ENCODE assay signal across 1 cellular context in the genomic region with DNA sequence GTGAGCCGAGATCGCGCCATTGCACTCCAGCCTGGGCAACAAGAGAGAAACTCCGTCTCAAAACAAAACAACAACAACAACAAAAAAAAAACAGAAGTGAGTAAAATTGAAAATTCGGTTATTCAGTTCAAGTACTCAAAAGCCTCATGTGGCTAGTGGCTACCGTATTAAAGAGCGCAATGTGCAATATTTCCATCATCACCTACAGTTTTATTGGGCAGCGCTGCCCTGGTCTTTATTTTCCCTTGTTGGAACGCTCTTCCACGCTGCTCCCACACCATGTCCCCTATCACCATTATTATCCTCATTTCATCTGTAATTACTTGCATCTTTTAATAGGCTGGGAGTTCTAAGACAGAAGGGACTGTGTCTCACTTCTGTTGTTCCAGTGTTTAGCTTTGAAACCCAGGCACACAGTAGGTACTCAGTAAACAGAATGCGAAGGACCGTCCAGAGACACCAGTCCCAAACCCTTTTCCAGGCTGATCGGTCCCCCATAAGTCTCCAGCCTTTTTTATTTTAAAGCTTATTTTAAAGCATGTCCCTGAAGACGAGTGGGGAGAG.
TF ChIP-seq lines count a peak whose summit lies in the region.

No MANE protein-coding gene starts in this region.

TF ChIP-seq in GM12878, 131 proteins besides CTCF, POLR2A, EP300 and RAD21:
- TF ChIP-seq, protein P1, sequence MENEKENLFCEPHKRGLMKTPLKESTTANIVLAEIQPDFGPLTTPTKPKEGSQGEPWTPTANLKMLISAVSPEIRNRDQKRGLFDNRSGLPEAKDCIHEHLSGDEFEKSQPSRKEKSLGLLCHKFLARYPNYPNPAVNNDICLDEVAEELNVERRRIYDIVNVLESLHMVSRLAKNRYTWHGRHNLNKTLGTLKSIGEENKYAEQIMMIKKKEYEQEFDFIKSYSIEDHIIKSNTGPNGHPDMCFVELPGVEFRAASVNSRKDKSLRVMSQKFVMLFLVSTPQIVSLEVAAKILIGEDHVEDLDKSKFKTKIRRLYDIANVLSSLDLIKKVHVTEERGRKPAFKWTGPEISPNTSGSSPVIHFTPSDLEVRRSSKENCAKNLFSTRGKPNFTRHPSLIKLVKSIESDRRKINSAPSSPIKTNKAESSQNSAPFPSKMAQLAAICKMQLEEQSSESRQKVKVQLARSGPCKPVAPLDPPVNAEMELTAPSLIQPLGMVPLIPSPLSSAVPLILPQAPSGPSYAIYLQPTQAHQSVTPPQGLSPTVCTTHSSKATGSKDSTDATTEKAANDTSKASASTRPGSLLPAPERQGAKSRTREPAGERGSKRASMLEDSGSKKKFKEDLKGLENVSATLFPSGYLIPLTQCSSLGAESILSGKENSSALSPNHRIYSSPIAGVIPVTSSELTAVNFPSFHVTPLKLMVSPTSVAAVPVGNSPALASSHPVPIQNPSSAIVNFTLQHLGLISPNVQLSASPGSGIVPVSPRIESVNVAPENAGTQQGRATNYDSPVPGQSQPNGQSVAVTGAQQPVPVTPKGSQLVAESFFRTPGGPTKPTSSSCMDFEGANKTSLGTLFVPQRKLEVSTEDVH (IDR thresholded peaks at IDR 0.05; ENCODE audit: low read depth, partially characterized antibody) = no peak
- TF ChIP-seq, protein P2, sequence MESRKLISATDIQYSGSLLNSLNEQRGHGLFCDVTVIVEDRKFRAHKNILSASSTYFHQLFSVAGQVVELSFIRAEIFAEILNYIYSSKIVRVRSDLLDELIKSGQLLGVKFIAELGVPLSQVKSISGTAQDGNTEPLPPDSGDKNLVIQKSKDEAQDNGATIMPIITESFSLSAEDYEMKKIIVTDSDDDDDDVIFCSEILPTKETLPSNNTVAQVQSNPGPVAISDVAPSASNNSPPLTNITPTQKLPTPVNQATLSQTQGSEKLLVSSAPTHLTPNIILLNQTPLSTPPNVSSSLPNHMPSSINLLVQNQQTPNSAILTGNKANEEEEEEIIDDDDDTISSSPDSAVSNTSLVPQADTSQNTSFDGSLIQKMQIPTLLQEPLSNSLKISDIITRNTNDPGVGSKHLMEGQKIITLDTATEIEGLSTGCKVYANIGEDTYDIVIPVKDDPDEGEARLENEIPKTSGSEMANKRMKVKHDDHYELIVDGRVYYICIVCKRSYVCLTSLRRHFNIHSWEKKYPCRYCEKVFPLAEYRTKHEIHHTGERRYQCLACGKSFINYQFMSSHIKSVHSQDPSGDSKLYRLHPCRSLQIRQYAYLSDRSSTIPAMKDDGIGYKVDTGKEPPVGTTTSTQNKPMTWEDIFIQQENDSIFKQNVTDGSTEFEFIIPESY (IDR thresholded peaks at IDR 0.05) = no peak
- TF ChIP-seq ZSCAN29 (IDR thresholded peaks at IDR 0.05) (no peak), PAX5 (IDR thresholded peaks at IDR 0.05; ENCODE audit: borderline replicate concordance, low read depth, low read length) (no peak), TAF1 (IDR thresholded peaks at IDR 0.05; ENCODE audit: borderline replicate concordance, low read depth, low read length) (no peak), SPI1 (IDR thresholded peaks at IDR 0.05; ENCODE audit: borderline replicate concordance, insufficient read depth, low read depth, low read length) (peak; percentile 55), RUNX3 (IDR thresholded peaks at IDR 0.05; ENCODE audit: low read length) (0 out of 2 replicates have a peak, but pooled peaks have one; percentile 4), DPF2 (IDR thresholded peaks at IDR 0.05) (peak; percentile 68; the same call in 1 of the 2 replicates), SMC3 (IDR thresholded peaks at IDR 0.05; ENCODE audit: borderline replicate concordance, low read length) (no peak), NFYA (IDR thresholded peaks at IDR 0.05; ENCODE audit: borderline replicate concordance, low read depth, low read length) (no peak), ZNF217 (IDR thresholded peaks at IDR 0.05) (no peak), KDM1A (IDR thresholded peaks at IDR 0.05; ENCODE audit: borderline replicate concordance) (no peak)
- TF ChIP-seq, protein P3, sequence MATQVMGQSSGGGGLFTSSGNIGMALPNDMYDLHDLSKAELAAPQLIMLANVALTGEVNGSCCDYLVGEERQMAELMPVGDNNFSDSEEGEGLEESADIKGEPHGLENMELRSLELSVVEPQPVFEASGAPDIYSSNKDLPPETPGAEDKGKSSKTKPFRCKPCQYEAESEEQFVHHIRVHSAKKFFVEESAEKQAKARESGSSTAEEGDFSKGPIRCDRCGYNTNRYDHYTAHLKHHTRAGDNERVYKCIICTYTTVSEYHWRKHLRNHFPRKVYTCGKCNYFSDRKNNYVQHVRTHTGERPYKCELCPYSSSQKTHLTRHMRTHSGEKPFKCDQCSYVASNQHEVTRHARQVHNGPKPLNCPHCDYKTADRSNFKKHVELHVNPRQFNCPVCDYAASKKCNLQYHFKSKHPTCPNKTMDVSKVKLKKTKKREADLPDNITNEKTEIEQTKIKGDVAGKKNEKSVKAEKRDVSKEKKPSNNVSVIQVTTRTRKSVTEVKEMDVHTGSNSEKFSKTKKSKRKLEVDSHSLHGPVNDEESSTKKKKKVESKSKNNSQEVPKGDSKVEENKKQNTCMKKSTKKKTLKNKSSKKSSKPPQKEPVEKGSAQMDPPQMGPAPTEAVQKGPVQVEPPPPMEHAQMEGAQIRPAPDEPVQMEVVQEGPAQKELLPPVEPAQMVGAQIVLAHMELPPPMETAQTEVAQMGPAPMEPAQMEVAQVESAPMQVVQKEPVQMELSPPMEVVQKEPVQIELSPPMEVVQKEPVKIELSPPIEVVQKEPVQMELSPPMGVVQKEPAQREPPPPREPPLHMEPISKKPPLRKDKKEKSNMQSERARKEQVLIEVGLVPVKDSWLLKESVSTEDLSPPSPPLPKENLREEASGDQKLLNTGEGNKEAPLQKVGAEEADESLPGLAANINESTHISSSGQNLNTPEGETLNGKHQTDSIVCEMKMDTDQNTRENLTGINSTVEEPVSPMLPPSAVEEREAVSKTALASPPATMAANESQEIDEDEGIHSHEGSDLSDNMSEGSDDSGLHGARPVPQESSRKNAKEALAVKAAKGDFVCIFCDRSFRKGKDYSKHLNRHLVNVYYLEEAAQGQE (IDR thresholded peaks at IDR 0.05; ENCODE audit: low read depth, low read length) = no peak
TF ChIP-seq in GM12878: peak in this region for 3.
